10 cellular contexts compared by ENCODE assay signal in genomic region chr3:128849776-128850542, GRCh38. TPM values are rescaled to one million over a fixed set of nuclear protein-coding genes. Genes with fewer than 3 reads are reported as not detected.
DNase-seq lines count a peak whose midpoint lies in the region; ATAC-seq and TF ChIP-seq lines count a peak whose summit lies in the region.
"Had no signal": no experiment of that assay in that cellular context is flagged by ENCODE, and none has a peak within 500 bp of the region (broad histone marks: within the 10 kb centered on the region; RNA-seq: fewer than 3 reads in every experiment).

No MANE protein-coding gene starts in this region.

- TF ChIP-seq EP300 in SK-N-SH (IDR thresholded peaks at IDR 0.05; ENCODE audit: borderline replicate concordance in 1 of 2, low read depth in 1 of 2, low read length in 1 of 2), result no peak

- TF ChIP-seq CTCF in AG10803 (conservative IDR thresholded peaks at IDR 0.05; ENCODE audit: low read length), result no peak
- TF ChIP-seq CTCF in GM23338 (conservative IDR thresholded peaks at IDR 0.05; ENCODE audit: low read depth in 2 of 2), result peak; percentile 15 to 59; a peak in 3 of 4 replicates
- TF ChIP-seq CTCF in SK-N-SH (IDR thresholded peaks at IDR 0.05), result peak; percentile 33
- TF ChIP-seq CTCF in fibroblast of pulmonary artery (IDR thresholded peaks at IDR 0.05; ENCODE audit: low read length, missing control alignments), result peak; percentile 8
- no peak; the same call in 1 of the 2 replicates for TF ChIP-seq CTCF in PC-9 (conservative IDR thresholded peaks at IDR 0.05)

- H3K9me3 Mint-ChIP-seq in GM23338, result peaks cover 30% of the 10 kb centered on the region

- H3K36me3 ChIP-seq in GM23338 (ENCODE audit: insufficient read depth) (no peaks in the 10 kb centered on the region), SK-N-SH (replicated peaks in 1 of 2; ENCODE audit: control insufficient read depth in 1 of 2, insufficient read depth in 2 of 2, low read length in 1 of 2) (no peaks in the 10 kb centered on the region), PC-9 (ENCODE audit: low read depth) (no peaks in the 10 kb centered on the region)

- no peak overlapping the region for H3K4me2 ChIP-seq in GM23338
- no peak overlapping the region for H3K4me2 ChIP-seq in SK-N-SH
- H3K4me2 ChIP-seq in PC-9, result no peak overlapping the region

- H3K4me3 ChIP-seq in AG10803 (ENCODE audit: low read length) (no peak overlapping the region), GM23338 (no peak overlapping the region), SK-N-SH (ENCODE audit: low read depth in 2 of 2, low read length in 1 of 2) (no peak overlapping the region), fibroblast of pulmonary artery (replicated peaks; ENCODE audit: low read depth, low read length) (no peak overlapping the region), PC-9 (no peak overlapping the region)

- no peaks in the 10 kb centered on the region for H3K9me2 ChIP-seq in GM23338 (ENCODE audit: insufficient read depth)
- H3K9me2 ChIP-seq in SK-N-SH, result no peaks in the 10 kb centered on the region
- no peaks in the 10 kb centered on the region for H3K9me2 ChIP-seq in PC-9 (ENCODE audit: insufficient read depth)

- no peaks in the 10 kb centered on the region for H3K27me3 ChIP-seq in GM23338 (ENCODE audit: insufficient read depth)
- H3K27me3 ChIP-seq in SK-N-SH (ENCODE audit: insufficient read depth), result no peaks in the 10 kb centered on the region
- no peaks in the 10 kb centered on the region for H3K27me3 ChIP-seq in PC-9 (ENCODE audit: insufficient read depth, low read depth)

- peak; percentile 68 for TF ChIP-seq RAD21 in SK-N-SH (IDR thresholded peaks at IDR 0.05; ENCODE audit: low read length)

- DNase-seq in AG10803 (ENCODE audit: low read depth) (peak; percentile 26), GM23338 (ENCODE audit: low spot score) (peak; percentile 29), SK-N-SH (peak; percentile 83), fibroblast of pulmonary artery (ENCODE audit: low read depth) (peak; percentile 15), T-helper 9 cell (no peak), PC-9 (no peak), COR-L47 (lab: John Stamatoyannopoulos, UW) (no peak)
- DNase-seq: NCI-H2227 treated with DMSO at 0.1 percent for 48 hours, T-cell had no signal

- POLR2A ChIA-PET in SK-N-SH (lab: Yijun Ruan, JAX) (no interaction called here), PC-9 (lab: Charles Lee; ENCODE audit: unreplicated experiment) (interaction anchor here (0.5 kb wide), 1 partner anchor 27 kb away, joined by 5 read pairs; no protein-coding TSS in a partner anchor)

- ATAC-seq in GM23338, result no peak
- ATAC-seq in GM21723 (IDR thresholded peaks at IDR 0.05; ENCODE audit: unreplicated experiment), result no peak
- ATAC-seq: T-cell had no signal

- no peak overlapping the region for H3K27ac Mint-ChIP-seq in GM23338
- H3K27ac Mint-ChIP-seq: T-cell had no signal

- 55% methylated on average over 11 of the region's 14 CpGs for WGBS in SK-N-SH (ENCODE audit: low lambda C conversion rate)

- CTCF ChIA-PET in SK-N-SH (lab: Yijun Ruan, JAX), result interaction anchor here (0.6 to 1.6 kb wide), 5 partner anchors 50 to 792 kb away, joined by 3 to 4 read pairs (median 3); no protein-coding TSS in a partner anchor
- CTCF ChIA-PET in PC-9 (lab: Charles Lee), result interaction anchor here (0.9 kb wide), 1 partner anchor 169 kb away, joined by 3 read pairs; no protein-coding TSS in a partner anchor

- no peak overlapping the region for H3K9ac ChIP-seq in SK-N-SH

- no peaks in the 10 kb centered on the region for H3K79me2 ChIP-seq in GM23338 (replicated peaks; ENCODE audit: insufficient read depth)
- no peaks in the 10 kb centered on the region for H3K79me2 ChIP-seq in SK-N-SH (ENCODE audit: insufficient read depth)
- H3K79me2 ChIP-seq in PC-9 (ENCODE audit: low read depth), result no peaks in the 10 kb centered on the region

- peaks cover 13% of the 10 kb centered on the region for H3K36me3 Mint-ChIP-seq in GM23338 (ENCODE audit: low read depth)
- H3K36me3 Mint-ChIP-seq: T-cell had no signal

- H3K4me1 Mint-ChIP-seq in GM23338, result peaks cover 18% of the 10 kb centered on the region

- 0 out of 2 replicates have a peak, but pooled peaks cover 4% of the 10 kb centered on the region for H3K9me3 ChIP-seq in SK-N-SH
- no peaks in the 10 kb centered on the region for H3K9me3 ChIP-seq in PC-9 (ENCODE audit: insufficient read depth, low read depth)

- H2AFZ ChIP-seq in GM23338 (peak overlapping the region; percentile 47; the same call in 1 of the 2 replicates), SK-N-SH (ENCODE audit: low read depth) (no peak overlapping the region), PC-9 (no peak overlapping the region)

- intact Hi-C loops in PC-9 (cut with micrococcal nuclease; ENCODE audit: unreplicated experiment), result no loop called here

- H3K27ac ChIP-seq in GM23338 (ENCODE audit: low read depth) (no peak overlapping the region), SK-N-SH (ENCODE audit: low read depth in 2 of 2, low read length in 1 of 2) (peak overlapping the region in 1 of 2 experiments; percentile 55; a peak in 1 of 4 replicates), PC-9 (no peak overlapping the region)

- H3K4me1 ChIP-seq in GM23338 (ENCODE audit: insufficient read depth) (peaks cover 14% of the 10 kb centered on the region; the same call in 1 of the 2 replicates), SK-N-SH (ENCODE audit: control insufficient read depth in 1 of 2, insufficient read depth in 2 of 2, low read depth in 1 of 2, low read length in 1 of 2) (peaks cover 5 to 29% of the 10 kb centered on the region in 2 experiments; a peak in 1 of 4 replicates), PC-9 (replicated peaks; ENCODE audit: insufficient read depth) (no peaks in the 10 kb centered on the region)

- no peak overlapping the region for H3K4me3 Mint-ChIP-seq in GM23338
- H3K4me3 Mint-ChIP-seq: T-cell had no signal

- H3F3A ChIP-seq in GM23338 (replicated peaks; ENCODE audit: low read depth) (0 out of 2 replicates have a peak, but pooled peaks cover 3% of the 10 kb centered on the region), SK-N-SH (replicated peaks; ENCODE audit: insufficient read depth) (no peaks in the 10 kb centered on the region), PC-9 (ENCODE audit: insufficient read depth, low read depth) (no peaks in the 10 kb centered on the region)

- H4K20me1 ChIP-seq in GM23338 (replicated peaks; ENCODE audit: insufficient read depth) (no peaks in the 10 kb centered on the region), SK-N-SH (ENCODE audit: insufficient read depth) (no peaks in the 10 kb centered on the region), PC-9 (ENCODE audit: insufficient read depth) (no peaks in the 10 kb centered on the region)

- no TSS peak for BruUV-seq in PC-9 (replicated peaks; lab: Mats Ljungman, UMichigan)

- H3K27me3 Mint-ChIP-seq in GM23338 (ENCODE audit: insufficient read depth, low read depth, poor library complexity), result peaks cover 7% of the 10 kb centered on the region
- H3K27me3 Mint-ChIP-seq: T-cell had no signal

TF ChIP-seq in GM23338, 12 proteins besides CTCF, POLR2A, EP300 and RAD21:
- TF ChIP-seq, protein P1, sequence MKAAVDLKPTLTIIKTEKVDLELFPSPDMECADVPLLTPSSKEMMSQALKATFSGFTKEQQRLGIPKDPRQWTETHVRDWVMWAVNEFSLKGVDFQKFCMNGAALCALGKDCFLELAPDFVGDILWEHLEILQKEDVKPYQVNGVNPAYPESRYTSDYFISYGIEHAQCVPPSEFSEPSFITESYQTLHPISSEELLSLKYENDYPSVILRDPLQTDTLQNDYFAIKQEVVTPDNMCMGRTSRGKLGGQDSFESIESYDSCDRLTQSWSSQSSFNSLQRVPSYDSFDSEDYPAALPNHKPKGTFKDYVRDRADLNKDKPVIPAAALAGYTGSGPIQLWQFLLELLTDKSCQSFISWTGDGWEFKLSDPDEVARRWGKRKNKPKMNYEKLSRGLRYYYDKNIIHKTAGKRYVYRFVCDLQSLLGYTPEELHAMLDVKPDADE (IDR thresholded peaks at IDR 0.05), result no peak
- TF ChIP-seq ZNF114 (CRISPR knock-in tag; IDR thresholded peaks at IDR 0.05), result no peak
- TF ChIP-seq NANOG (IDR thresholded peaks at IDR 0.05; ENCODE audit: borderline replicate concordance), result no peak
- TF ChIP-seq POLR2AphosphoS5 (IDR thresholded peaks at IDR 0.05; ENCODE audit: low read depth), result no peak
TF ChIP-seq in GM23338: peak in this region for 0.

TF ChIP-seq in SK-N-SH, 30 proteins besides CTCF, POLR2A, EP300 and RAD21:
- TF ChIP-seq GABPA (IDR thresholded peaks at IDR 0.05; ENCODE audit: low read depth) (no peak), TCF12 (IDR thresholded peaks at IDR 0.05) (0 out of 2 replicates have a peak, but pooled peaks have one; percentile 9), SMC3 (IDR thresholded peaks at IDR 0.05; ENCODE audit: low read depth, low read length) (peak; percentile 34; the same call in 1 of the 2 replicates)
TF ChIP-seq in SK-N-SH: peak in this region for 2.

RNA-seq across cellular contexts. Expression of gene ACAD9, which starts 29.5 kb away (rescaled TPM):
- total RNA-seq in GM23338 (2014; rRNA removed; shearing (Covaris generic)), result 27.5 and 36.4 TPM in 2 replicates
- 21.2 and 23.7 TPM in 2 replicates for polyA plus RNA-seq in GM23338 (2016; fragmentation: Nextera tagmentation; extraction: Ambion mirVana)
- polyA plus RNA-seq in SK-N-SH (2012; rRNA removed), result 38.2 and 41.9 TPM in 2 replicates
- polyA plus RNA-seq in SK-N-SH (2012; cell fraction: cytosol; rRNA removed), result 21.3 and 28.1 TPM in 2 replicates
- polyA plus RNA-seq in SK-N-SH (2012; cell fraction: nucleus; rRNA removed), result 95.1 and 120 TPM in 2 replicates
- 76.5 and 81.4 TPM in 2 replicates for total RNA-seq in PC-9 (2021)

Comparison
In these comparisons a context has a peak if more than half of its experiments do, and no peak if none do; other contexts are left out.
1. DNase-seq: peak in AG10803 (single experiment), GM23338 (single experiment), SK-N-SH (single experiment) and fibroblast of pulmonary artery (single experiment); none in T-helper 9 cell (single experiment), PC-9 (0 of 2) and COR-L47 (single experiment).
2. CTCF ChIP-seq: peak in GM23338 (2 of 2), SK-N-SH (single experiment) and fibroblast of pulmonary artery (single experiment); none in AG10803 (single experiment) and PC-9 (single experiment).